In genomic region chr22:34111210-34111824, GRCh38 we compare ENCODE assay signal across 8 cellular contexts.
DNase-seq lines count a peak whose midpoint lies in the region; ATAC-seq, FAIRE-seq and TF ChIP-seq lines count a peak whose summit lies in the region.

No MANE protein-coding gene starts in this region.

- H3K4me3 Mint-ChIP-seq in CD4-positive, alpha-beta T cell, result no peak overlapping the region
- H3K4me3 Mint-ChIP-seq in activated T-helper 17 cell treated with anti-CD3 and anti-CD28 coated beads, Interleukin-2, amount 50 U/mL, for 72 hours, result no peak overlapping the region

- H3K27ac Mint-ChIP-seq in CD4-positive, alpha-beta T cell, result no peak overlapping the region
- H3K27ac Mint-ChIP-seq in activated T-helper 17 cell treated with anti-CD3 and anti-CD28 coated beads, Interleukin-2, amount 50 U/mL, for 72 hours, result no peak overlapping the region

- POLR2A ChIA-PET in CD4-positive, alpha-beta T cell (lab: Charles Lee), result no interaction called here

- H3K4me2 ChIP-seq in neural cell (ENCODE audit: low read length), result no peak overlapping the region

- H3K9me3 Mint-ChIP-seq in CD4-positive, alpha-beta T cell, result no peaks in the 10 kb centered on the region
- no peaks in the 10 kb centered on the region for H3K9me3 Mint-ChIP-seq in activated T-helper 17 cell treated with anti-CD3 and anti-CD28 coated beads, Interleukin-2, amount 50 U/mL, for 72 hours

- no peak overlapping the region for H3K4me3 ChIP-seq in neural cell (ENCODE audit: low read length)

- H3K36me3 ChIP-seq in neural cell (ENCODE audit: insufficient read depth, low read length), result no peaks in the 10 kb centered on the region

- CTCF ChIA-PET in CD4-positive, alpha-beta T cell (lab: Charles Lee), result interaction anchor here (1.3 kb wide), 1 partner anchor 11 kb away, joined by 3 read pairs; no protein-coding TSS in a partner anchor

- peak; percentile 45 for TF ChIP-seq CTCF in CD4-positive, alpha-beta T cell (IDR thresholded peaks at IDR 0.05)
- TF ChIP-seq CTCF in GM13977 (IDR thresholded peaks at IDR 0.05; ENCODE audit: extremely low read depth, insufficient read depth, missing control alignments) (peak; percentile 71), neural cell (IDR thresholded peaks at IDR 0.05; ENCODE audit: poor library complexity, severe bottlenecking) (peak; percentile 68)

- H2AFZ ChIP-seq in neural cell (ENCODE audit: low read depth, low read length), result no peak overlapping the region

- no peaks in the 10 kb centered on the region for H3K36me3 Mint-ChIP-seq in CD4-positive, alpha-beta T cell (ENCODE audit: low read depth)
- H3K36me3 Mint-ChIP-seq in activated T-helper 17 cell treated with anti-CD3 and anti-CD28 coated beads, Interleukin-2, amount 50 U/mL, for 72 hours (ENCODE audit: low read depth), result no peaks in the 10 kb centered on the region

- no peak for DNase-seq in CD4-positive, alpha-beta T cell
- DNase-seq in GM13977 (ENCODE audit: low spot score) (peak; percentile 48), RCC 7860 (ENCODE audit: low spot score) (peak; percentile 14)

- H3K9me2 ChIP-seq in neural cell (ENCODE audit: insufficient read depth, low read length), result no peaks in the 10 kb centered on the region

- H4K20me1 ChIP-seq in neural cell (ENCODE audit: insufficient read depth), result no peaks in the 10 kb centered on the region

- no peak overlapping the region for H3K27ac ChIP-seq in CD4-positive, alpha-beta T cell (ENCODE audit: low read depth, low read length)
- no peak overlapping the region for H3K27ac ChIP-seq in neural cell (ENCODE audit: low read length)

- H3K27me3 ChIP-seq in CD4-positive, alpha-beta T cell (ENCODE audit: control insufficient read depth, insufficient read depth, low read length), result no peaks in the 10 kb centered on the region
- H3K27me3 ChIP-seq in neural cell (ENCODE audit: insufficient read depth, low read depth, low read length), result no peaks in the 10 kb centered on the region

- FAIRE-seq in RCC 7860 (lab: Jason Lieb, UNC), result no peak

- TF ChIP-seq RAD21 in neural cell (conservative IDR thresholded peaks at IDR 0.05), result peak; percentile 55

- no peaks in the 10 kb centered on the region for H3K27me3 Mint-ChIP-seq in CD4-positive, alpha-beta T cell
- peaks cover 5% of the 10 kb centered on the region for H3K27me3 Mint-ChIP-seq in activated T-helper 17 cell treated with anti-CD3 and anti-CD28 coated beads, Interleukin-2, amount 50 U/mL, for 72 hours

- no peak for TF ChIP-seq EP300 in neural cell (conservative IDR thresholded peaks at IDR 0.05; ENCODE audit: poor library complexity, severe bottlenecking)

- H3K9me3 ChIP-seq in CD4-positive, alpha-beta T cell (ENCODE audit: control insufficient read depth, low read length), result no peaks in the 10 kb centered on the region
- no peaks in the 10 kb centered on the region for H3K9me3 ChIP-seq in neural cell (ENCODE audit: low read length)

- no peaks in the 10 kb centered on the region for H3K4me1 Mint-ChIP-seq in CD4-positive, alpha-beta T cell (ENCODE audit: low read depth)
- no peaks in the 10 kb centered on the region for H3K4me1 Mint-ChIP-seq in activated T-helper 17 cell treated with anti-CD3 and anti-CD28 coated beads, Interleukin-2, amount 50 U/mL, for 72 hours

- no peak overlapping the region for H3K9ac ChIP-seq in neural cell (ENCODE audit: low read length)

- no peaks in the 10 kb centered on the region for H3K79me2 ChIP-seq in neural cell (replicated peaks; ENCODE audit: insufficient read depth, low read length)

- in situ Hi-C loops in GM13977 (cut with MboI; ENCODE audit: low pct_unique_long_range_greater_than_20kb, low sequenced_read_pairs, unreplicated experiment), result loop anchor here (25.0 kb wide), 1 partner anchor 799 kb away; no protein-coding TSS in a partner anchor

- H3F3A ChIP-seq in neural cell (ENCODE audit: insufficient read depth, low read length, poor library complexity, severe bottlenecking), result no peaks in the 10 kb centered on the region

- intact Hi-C loops in CD4-positive, alpha-beta T cell (cut with DNase I, micrococcal nuclease), result loop anchor here in 1 of 2 experiments (5.0 kb wide), 1 partner anchor 189 kb away; the partner anchor contains the start of gene LARGE1

- no peak for ATAC-seq in CD4-positive, alpha-beta T cell (ENCODE audit: poor library complexity)
- ATAC-seq in esophagus mucosa (peak; percentile 76), GM19023 (IDR thresholded peaks at IDR 0.05; ENCODE audit: unreplicated experiment) (no peak), GM21367 (IDR thresholded peaks at IDR 0.05; ENCODE audit: unreplicated experiment) (no peak)
- no peak for ATAC-seq in activated T-helper 17 cell treated with anti-CD3 and anti-CD28 coated beads, Interleukin-2, amount 50 U/mL, for 72 hours (replicated peaks)

TF ChIP-seq in neural cell, 6 proteins besides CTCF, POLR2A, EP300 and RAD21:
- TF ChIP-seq REST (IDR thresholded peaks at IDR 0.05; ENCODE audit: borderline replicate concordance), result no peak
- TF ChIP-seq SMC3 (conservative IDR thresholded peaks at IDR 0.05; ENCODE audit: poor library complexity), result peak; percentile 60
- TF ChIP-seq POLR2AphosphoS5 (IDR thresholded peaks at IDR 0.05), result no peak
- TF ChIP-seq TAF1 (IDR thresholded peaks at IDR 0.05; ENCODE audit: low read depth), result no peak
- no peak for TF ChIP-seq MXI1 (conservative IDR thresholded peaks at IDR 0.05; ENCODE audit: poor library complexity, severe bottlenecking)
- TF ChIP-seq EZH2 (IDR thresholded peaks at IDR 0.05; ENCODE audit: borderline replicate concordance, insufficient read depth, low read length, poor library complexity, severe bottlenecking), result no peak

Comparison
In these comparisons a context has a peak if more than half of its experiments do, and no peak if none do; other contexts are left out.
1. DNase-seq: peak in GM13977 (single experiment) and RCC 7860 (single experiment); none in CD4-positive, alpha-beta T cell (0 of 10).
2. Peak in every context shown above with its lines, with median percentiles within 50 percentile points of each other: CTCF ChIP-seq.